Comparison of ENCODE assay signal across 22 cellular contexts in the genomic region with DNA sequence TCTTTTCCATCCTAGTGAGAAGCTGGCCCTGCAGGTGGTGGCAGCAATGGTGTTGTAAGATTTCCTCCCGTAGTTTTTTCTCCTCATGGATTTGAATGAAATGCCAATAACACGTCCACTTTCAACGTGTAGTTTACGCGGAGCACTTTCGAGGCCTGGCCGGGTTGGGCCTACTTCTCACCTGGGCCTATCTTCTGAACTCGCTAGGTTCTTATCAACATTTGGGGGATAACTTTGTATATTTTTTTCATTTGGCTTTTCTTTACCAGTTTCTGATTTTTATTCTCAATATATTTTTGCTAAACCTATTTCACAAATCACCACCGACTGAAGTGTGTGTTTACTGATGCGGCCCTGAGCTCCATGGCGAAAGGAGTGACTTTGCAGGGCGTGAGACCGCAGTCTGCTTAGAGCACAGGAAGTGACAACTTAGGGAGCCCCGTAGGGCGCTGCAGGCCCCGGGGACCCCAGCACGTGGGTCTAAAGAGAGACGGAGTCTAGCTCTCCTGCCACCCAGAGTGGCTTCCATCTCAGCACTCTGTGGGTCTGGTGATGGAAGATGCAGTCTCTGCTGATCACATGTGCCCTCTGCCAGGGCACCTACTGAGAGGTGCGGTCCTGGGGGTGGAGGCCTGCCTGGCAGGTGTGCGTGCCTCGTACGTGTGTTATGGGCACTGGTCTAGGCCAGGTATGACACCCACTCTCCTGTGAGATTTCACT. TPM values are rescaled to one million over a fixed set of nuclear protein-coding genes. Genes with fewer than 3 reads are reported as not detected.
DNase-seq lines count a peak whose midpoint lies in the region; ATAC-seq, FAIRE-seq and TF ChIP-seq lines count a peak whose summit lies in the region.
"Had no signal": no experiment of that assay in that cellular context is flagged by ENCODE, and none has a peak within 500 bp of the region (broad histone marks: within the 10 kb centered on the region; RNA-seq: fewer than 3 reads in every experiment).

No MANE protein-coding gene starts in this region.

- H3K23me2 ChIP-seq in H9 (ENCODE audit: insufficient read length, low read depth, low read length, poor library complexity, severe bottlenecking): no peaks in the 10 kb centered on the region

- FAIRE-seq in bronchial epithelial cell (lab: Jason Lieb, UNC): peak; percentile 7
- FAIRE-seq: D721Med had no signal

- TF ChIP-seq CTCF in H9 (conservative IDR thresholded peaks at IDR 0.05) (no peak), bronchial epithelial cell (IDR thresholded peaks at IDR 0.05; ENCODE audit: insufficient read depth, low read length, severe bottlenecking) (no peak), nephron (IDR thresholded peaks at IDR 0.05; ENCODE audit: unreplicated experiment in 3 of 3) (no peak)

- H3K4me3 ChIP-seq in BLaER1 (no peak overlapping the region), bronchial epithelial cell (ENCODE audit: low read depth, low read length) (no peak overlapping the region)
- H3K4me3 ChIP-seq: HAP-1, heart left ventricle, SJCRH30, thyroid gland had no signal

- H3K79me1 ChIP-seq in H9 (ENCODE audit: insufficient read depth, low read depth, low read length, poor library complexity, severe bottlenecking): no peaks in the 10 kb centered on the region

- H3K79me2 ChIP-seq in H9 (ENCODE audit: insufficient read depth, low read length): no peaks in the 10 kb centered on the region

- no peak overlapping the region for H2BK15ac ChIP-seq in H9 (ENCODE audit: low read depth, low read length)

- H4K20me1 ChIP-seq in BLaER1 (peaks cover 69% of the 10 kb centered on the region), H9 (ENCODE audit: control insufficient read depth, insufficient read depth, insufficient read length) (no peaks in the 10 kb centered on the region)

- no peak overlapping the region for H4K8ac ChIP-seq in H9 (replicated peaks; ENCODE audit: insufficient read length, low read depth, low read length)

- H3K9ac ChIP-seq in BLaER1: 0 out of 2 replicates have a peak overlapping the region, but pooled peaks have one; percentile 38
- H3K9ac ChIP-seq in H9 (ENCODE audit: extremely low read depth, insufficient read length, low read length): no peak overlapping the region

- H3K4me2 ChIP-seq in BLaER1 (no peak overlapping the region), H9 (ENCODE audit: insufficient read depth, insufficient read length, low read length) (no peak overlapping the region)

- H4K5ac ChIP-seq in H9 (ENCODE audit: insufficient read length, low read depth, low read length): no peak overlapping the region

- H2AK5ac ChIP-seq in H9 (ENCODE audit: insufficient read length, low read length): no peak overlapping the region

- no peak overlapping the region for H2BK120ac ChIP-seq in H9 (ENCODE audit: low read depth, low read length, poor library complexity, severe bottlenecking)

- H3K23ac ChIP-seq in H9 (ENCODE audit: insufficient read length, low read depth, low read length): no peak overlapping the region

- no peak overlapping the region for H3K4ac ChIP-seq in H9 (ENCODE audit: low read depth, low read length)

- H3K9me3 ChIP-seq in BLaER1: no peaks in the 10 kb centered on the region
- H3K9me3 ChIP-seq in H9 (ENCODE audit: control insufficient read depth, low read depth, low read length): no peaks in the 10 kb centered on the region
- H3K9me3 ChIP-seq: HAP-1, heart left ventricle, SJCRH30, thyroid gland had no signal

- H4K91ac ChIP-seq in H9 (ENCODE audit: insufficient read length, low read depth, low read length): no peak overlapping the region

- no peak for ATAC-seq in GM19395 (IDR thresholded peaks at IDR 0.05; ENCODE audit: unreplicated experiment)
- ATAC-seq: heart left ventricle had no signal

- no peak overlapping the region for H2BK5ac ChIP-seq in H9 (ENCODE audit: insufficient read length, low read length)

- no peak overlapping the region for H2BK12ac ChIP-seq in H9 (ENCODE audit: insufficient read length, low read depth, low read length)

- H3K27ac Mint-ChIP-seq in H9 (peak overlapping the region in 1 of 3 experiments; percentile 81; a peak in 3 of 7 replicates), nephron (peak overlapping the region; percentile 0 to 86 (median 19))
- H3K27ac Mint-ChIP-seq: activated T-helper 1 cell treated with anti-CD3 and anti-CD28 coated beads, Interleukin-12 subunit alpha, Interleukin-12 subunit beta, Interleukin-2, Interleukin-4 antibody, amounts not matched to agents 30 ng/mL and 10 ng/mL and 1 ng/mL, durations not matched to agents 14 hours and 24 hours and 36 hours had no signal

- H3K14ac ChIP-seq in H9 (ENCODE audit: insufficient read depth, low read length): no peak overlapping the region

- H3K36me3 ChIP-seq in BLaER1 (peaks cover 100% of the 10 kb centered on the region), bronchial epithelial cell (ENCODE audit: control insufficient read depth, insufficient read depth, low read length) (peaks cover 24% of the 10 kb centered on the region)

- H3K4me1 ChIP-seq in BLaER1: peaks cover 11% of the 10 kb centered on the region
- H3K4me1 ChIP-seq in H9 (ENCODE audit: insufficient read depth, low read length): no peaks in the 10 kb centered on the region
- H3K4me1 ChIP-seq: HAP-1, SJCRH30, thyroid gland had no signal

- H3K56ac ChIP-seq in H9 (ENCODE audit: insufficient read length, low read depth, low read length): no peak overlapping the region

- H3T11ph ChIP-seq in H9 (ENCODE audit: low read length): no peak overlapping the region

- H3K27me3 ChIP-seq in BLaER1 (no peaks in the 10 kb centered on the region), H9 (ENCODE audit: insufficient read depth, low read length) (no peaks in the 10 kb centered on the region), bronchial epithelial cell (ENCODE audit: control insufficient read depth, insufficient read depth, low read length) (no peaks in the 10 kb centered on the region)
- H3K27me3 ChIP-seq: heart left ventricle, SJCRH30, thyroid gland had no signal

- H3K36me3 Mint-ChIP-seq in H9 (ENCODE audit: insufficient read depth in 1 of 3, low read depth in 3 of 3) (peaks cover 30 to 87% (median 72%) of the 10 kb centered on the region in 3 experiments; a peak in 6 of 7 replicates), nephron (ENCODE audit: low read depth) (peaks cover 67% of the 10 kb centered on the region)

- no peaks in the 10 kb centered on the region for H3K9me3 Mint-ChIP-seq in H9
- H3K9me3 Mint-ChIP-seq in nephron: no peaks in the 10 kb centered on the region
- H3K9me3 Mint-ChIP-seq: activated T-helper 1 cell treated with anti-CD3 and anti-CD28 coated beads, Interleukin-12 subunit alpha, Interleukin-12 subunit beta, Interleukin-2, Interleukin-4 antibody, amounts not matched to agents 30 ng/mL and 10 ng/mL and 1 ng/mL, durations not matched to agents 14 hours and 24 hours and 36 hours had no signal

- DNase-seq in H9 (peak; percentile 22), bronchial epithelial cell (ENCODE audit: low read depth) (no peak), anterior cingulate cortex (lab: John Stamatoyannopoulos, UW) (no peak), T-helper 2 cell (no peak)
- DNase-seq in effector CD8-positive, alpha-beta T cell (lab: John Stamatoyannopoulos, UW): no peak
- DNase-seq: activated CD4-positive, alpha-beta T cell treated with anti-CD3 and anti-CD28 coated beads for 48 hours; GDM1; heart left ventricle; islet precursor cell; mesendoderm; NCI-H1694 treated with DMSO at 0.1 percent for 48 hours; occipital lobe; SJCRH30; stimulated activated CD4-positive, alpha-beta T cell treated with anti-CD3 and anti-CD28 coated beads, Interleukin-2, amount 100 ng/mL, for 48 hours; T-helper 9 cell; thyroid gland had no signal

- H2AFZ ChIP-seq in H9 (ENCODE audit: low read length): no peak overlapping the region

- H3K4me3 Mint-ChIP-seq in H9 (no peak overlapping the region), nephron (no peak overlapping the region)
- H3K4me3 Mint-ChIP-seq: activated T-helper 1 cell treated with anti-CD3 and anti-CD28 coated beads, Interleukin-12 subunit alpha, Interleukin-12 subunit beta, Interleukin-2, Interleukin-4 antibody, amounts not matched to agents 30 ng/mL and 10 ng/mL and 1 ng/mL, durations not matched to agents 14 hours and 24 hours and 36 hours had no signal

- H3K27ac ChIP-seq in BLaER1: no peak overlapping the region
- H3K27ac ChIP-seq in H9 (ENCODE audit: insufficient read length, low read depth, low read length): no peak overlapping the region
- H3K27ac ChIP-seq: heart left ventricle, SJCRH30, thyroid gland had no signal

- no peak overlapping the region for H2BK20ac ChIP-seq in H9 (ENCODE audit: low read depth, low read length, poor library complexity, severe bottlenecking)

- WGBS in H9 (ENCODE audit: extremely low coverage, insufficient read length, low lambda C conversion rate): no CpG with 5 or more reads among the region's 22 CpGs

- H3K4me1 Mint-ChIP-seq in H9: peaks cover 0 to 9% of the 10 kb centered on the region in 2 experiments; a peak in 2 of 4 replicates
- H3K4me1 Mint-ChIP-seq in nephron: peaks cover 5% of the 10 kb centered on the region

- H3K27me3 Mint-ChIP-seq in H9 (ENCODE audit: low read depth): no peaks in the 10 kb centered on the region
- H3K27me3 Mint-ChIP-seq in nephron (ENCODE audit: low read depth): peaks cover 4% of the 10 kb centered on the region

- H3K18ac ChIP-seq in H9 (ENCODE audit: insufficient read length, low read depth, low read length): no peak overlapping the region

RNA-seq across cellular contexts. Expression of a gene that starts 29.1 kb away (rescaled TPM):
- total RNA-seq in H9 (2021): 54.0 and 55.0 TPM in 2 replicates
- 14.7 and 17.9 TPM in 2 replicates for total RNA-seq in bronchial epithelial cell
